Comparison of ENCODE assay signal across 1 cellular context in the genomic region with DNA sequence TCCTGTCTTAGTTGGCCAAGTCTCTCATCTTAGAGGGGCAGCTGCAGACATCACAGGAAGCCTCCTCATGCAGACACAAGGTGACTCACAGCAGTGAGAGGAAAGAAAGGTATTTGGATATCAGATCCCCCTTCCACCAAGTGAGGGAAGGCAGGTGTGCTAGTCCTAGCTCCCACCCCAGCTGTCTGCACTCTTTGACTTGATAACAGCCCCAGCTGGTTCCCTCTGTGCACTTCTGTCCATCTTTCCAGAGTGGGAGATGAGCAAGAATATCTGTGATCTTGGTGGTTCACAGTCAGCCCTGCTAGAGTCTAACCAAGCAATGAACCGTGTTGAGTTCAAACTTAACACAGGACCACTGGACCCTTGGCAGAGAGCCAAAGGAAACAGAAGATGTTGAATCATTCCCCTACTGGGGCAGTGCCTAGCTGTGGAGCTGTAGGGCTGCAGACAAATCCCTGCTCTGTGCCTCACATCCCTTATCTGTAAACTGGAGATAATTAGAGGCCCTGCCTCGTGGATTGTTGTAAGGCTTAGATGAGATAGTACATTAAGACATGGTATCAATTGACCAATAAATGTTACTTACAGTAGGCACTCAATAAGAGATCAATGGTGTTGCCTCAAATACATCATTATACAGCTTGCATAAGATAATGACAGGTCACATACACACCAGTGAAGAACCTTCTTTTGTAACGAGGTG.
TF ChIP-seq lines count a peak whose summit lies in the region.

No MANE protein-coding gene starts in this region.

TF ChIP-seq in HepG2, 621 proteins besides CTCF, POLR2A, EP300 and RAD21 (continued from another document and continues in another):
- TF ChIP-seq, protein P1, sequence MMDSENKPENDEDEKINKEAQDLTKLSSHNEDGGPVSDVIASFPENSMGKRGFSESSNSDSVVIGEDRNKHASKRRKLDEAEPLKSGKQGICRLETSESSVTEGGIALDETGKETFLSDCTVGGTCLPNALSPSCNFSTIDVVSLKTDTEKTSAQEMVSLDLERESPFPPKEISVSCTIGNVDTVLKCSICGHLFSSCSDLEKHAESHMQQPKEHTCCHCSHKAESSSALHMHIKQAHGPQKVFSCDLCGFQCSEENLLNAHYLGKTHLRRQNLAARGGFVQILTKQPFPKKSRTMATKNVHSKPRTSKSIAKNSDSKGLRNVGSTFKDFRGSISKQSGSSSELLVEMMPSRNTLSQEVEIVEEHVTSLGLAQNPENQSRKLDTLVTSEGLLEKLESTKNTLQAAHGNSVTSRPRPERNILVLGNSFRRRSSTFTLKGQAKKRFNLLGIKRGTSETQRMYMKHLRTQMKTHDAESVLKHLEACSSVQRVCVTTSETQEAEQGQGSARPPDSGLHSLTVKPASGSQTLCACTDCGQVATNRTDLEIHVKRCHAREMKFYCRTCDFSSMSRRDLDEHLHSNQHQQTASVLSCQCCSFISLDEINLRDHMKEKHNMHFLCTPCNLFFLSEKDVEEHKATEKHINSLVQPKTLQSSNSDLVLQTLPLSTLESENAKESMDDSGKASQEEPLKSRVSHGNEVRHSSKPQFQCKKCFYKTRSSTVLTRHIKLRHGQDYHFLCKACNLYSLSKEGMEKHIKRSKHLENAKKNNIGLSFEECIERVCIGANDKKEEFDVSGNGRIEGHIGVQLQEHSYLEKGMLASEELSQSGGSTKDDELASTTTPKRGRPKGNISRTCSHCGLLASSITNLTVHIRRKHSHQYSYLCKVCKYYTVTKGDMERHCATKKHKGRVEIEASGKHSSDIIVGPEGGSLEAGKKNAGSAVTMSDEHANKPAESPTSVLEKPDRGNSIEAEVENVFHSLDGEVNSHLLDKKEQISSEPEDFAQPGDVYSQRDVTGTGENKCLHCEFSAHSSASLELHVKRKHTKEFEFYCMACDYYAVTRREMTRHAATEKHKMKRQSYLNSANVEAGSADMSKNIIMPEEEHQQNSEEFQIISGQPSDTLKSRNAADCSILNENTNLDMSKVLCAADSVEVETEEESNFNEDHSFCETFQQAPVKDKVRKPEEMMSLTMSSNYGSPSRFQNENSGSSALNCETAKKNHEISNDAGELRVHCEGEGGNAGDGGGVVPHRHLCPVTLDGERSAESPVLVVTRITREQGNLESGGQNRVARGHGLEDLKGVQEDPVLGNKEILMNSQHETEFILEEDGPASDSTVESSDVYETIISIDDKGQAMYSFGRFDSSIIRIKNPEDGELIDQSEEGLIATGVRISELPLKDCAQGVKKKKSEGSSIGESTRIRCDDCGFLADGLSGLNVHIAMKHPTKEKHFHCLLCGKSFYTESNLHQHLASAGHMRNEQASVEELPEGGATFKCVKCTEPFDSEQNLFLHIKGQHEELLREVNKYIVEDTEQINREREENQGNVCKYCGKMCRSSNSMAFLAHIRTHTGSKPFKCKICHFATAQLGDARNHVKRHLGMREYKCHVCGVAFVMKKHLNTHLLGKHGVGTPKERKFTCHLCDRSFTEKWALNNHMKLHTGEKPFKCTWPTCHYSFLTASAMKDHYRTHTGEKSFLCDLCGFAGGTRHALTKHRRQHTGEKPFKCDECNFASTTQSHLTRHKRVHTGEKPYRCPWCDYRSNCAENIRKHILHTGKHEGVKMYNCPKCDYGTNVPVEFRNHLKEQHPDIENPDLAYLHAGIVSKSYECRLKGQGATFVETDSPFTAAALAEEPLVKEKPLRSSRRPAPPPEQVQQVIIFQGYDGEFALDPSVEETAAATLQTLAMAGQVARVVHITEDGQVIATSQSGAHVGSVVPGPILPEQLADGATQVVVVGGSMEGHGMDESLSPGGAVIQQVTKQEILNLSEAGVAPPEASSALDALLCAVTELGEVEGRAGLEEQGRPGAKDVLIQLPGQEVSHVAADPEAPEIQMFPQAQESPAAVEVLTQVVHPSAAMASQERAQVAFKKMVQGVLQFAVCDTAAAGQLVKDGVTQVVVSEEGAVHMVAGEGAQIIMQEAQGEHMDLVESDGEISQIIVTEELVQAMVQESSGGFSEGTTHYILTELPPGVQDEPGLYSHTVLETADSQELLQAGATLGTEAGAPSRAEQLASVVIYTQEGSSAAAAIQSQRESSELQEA (CRISPR knock-in tag; IDR thresholded peaks at IDR 0.05; ENCODE audit: not compliant biosample characterization), result no peak
- TF ChIP-seq STAG1 (CRISPR knock-in tag; IDR thresholded peaks at IDR 0.05) (peak; percentile 25; the same call in 1 of the 2 replicates), ZNF772 (CRISPR knock-in tag; IDR thresholded peaks at IDR 0.05) (peak; percentile 51; the same call in 1 of the 2 replicates), SMC3 (IDR thresholded peaks at IDR 0.05; ENCODE audit: low read length) (peak; percentile 28; the same call in 1 of the 2 replicates), ZNF274 (CRISPR knock-in tag; IDR thresholded peaks at IDR 0.05) (no peak), HOXA5 (CRISPR knock-in tag; IDR thresholded peaks at IDR 0.05) (no peak), ZNF720 (CRISPR knock-in tag; IDR thresholded peaks at IDR 0.05) (no peak), ZSCAN20 (CRISPR knock-in tag; IDR thresholded peaks at IDR 0.05; ENCODE audit: borderline replicate concordance) (0 out of 2 replicates have a peak, but pooled peaks have one; percentile 72), CBX5 (CRISPR knock-in tag; IDR thresholded peaks at IDR 0.05; ENCODE audit: borderline replicate concordance) (peak; percentile 26; the same call in 1 of the 2 replicates), ZNF350 (CRISPR knock-in tag; IDR thresholded peaks at IDR 0.05; ENCODE audit: borderline replicate concordance, low read depth) (0 out of 2 replicates have a peak, but pooled peaks have one; percentile 33), CREB1 (IDR thresholded peaks at IDR 0.05) (no peak), CREB1 (CRISPR knock-in tag; IDR thresholded peaks at IDR 0.05) (peak; percentile 43; the same call in 1 of the 2 replicates), ZNF556 (CRISPR knock-in tag; IDR thresholded peaks at IDR 0.05; ENCODE audit: borderline replicate concordance) (no peak; the same call in 1 of the 2 replicates), MAFG (CRISPR knock-in tag; IDR thresholded peaks at IDR 0.05) (no peak), THAP11 (CRISPR knock-in tag; IDR thresholded peaks at IDR 0.05) (0 out of 2 replicates have a peak, but pooled peaks have one; percentile 44), FOXC1 (CRISPR knock-in tag; IDR thresholded peaks at IDR 0.05; ENCODE audit: borderline replicate concordance) (peak; percentile 35; the same call in 1 of the 2 replicates), SALL1 (CRISPR knock-in tag; IDR thresholded peaks at IDR 0.05) (peak; percentile 89), CHD4 (IDR thresholded peaks at IDR 0.05; ENCODE audit: borderline replicate concordance, low read length) (peak; percentile 70; the same call in 1 of the 2 replicates), ZNF709 (CRISPR knock-in tag; IDR thresholded peaks at IDR 0.05) (0 out of 2 replicates have a peak, but pooled peaks have one; percentile 61), MYNN (CRISPR knock-in tag; IDR thresholded peaks at IDR 0.05; ENCODE audit: low read depth) (no peak), ZEB1 (IDR thresholded peaks at IDR 0.05; ENCODE audit: insufficient replicate concordance, low read depth) (no peak), FOXA1 (IDR thresholded peaks at IDR 0.05) (no peak), FOXA1 (CRISPR knock-in tag; IDR thresholded peaks at IDR 0.05) (peak; percentile 77), NR2F6 (IDR thresholded peaks at IDR 0.05) (0 out of 2 replicates have a peak, but pooled peaks have one; percentile 22), NR2F6 (CRISPR knock-in tag; IDR thresholded peaks at IDR 0.05) (no peak)
- TF ChIP-seq, protein P2, sequence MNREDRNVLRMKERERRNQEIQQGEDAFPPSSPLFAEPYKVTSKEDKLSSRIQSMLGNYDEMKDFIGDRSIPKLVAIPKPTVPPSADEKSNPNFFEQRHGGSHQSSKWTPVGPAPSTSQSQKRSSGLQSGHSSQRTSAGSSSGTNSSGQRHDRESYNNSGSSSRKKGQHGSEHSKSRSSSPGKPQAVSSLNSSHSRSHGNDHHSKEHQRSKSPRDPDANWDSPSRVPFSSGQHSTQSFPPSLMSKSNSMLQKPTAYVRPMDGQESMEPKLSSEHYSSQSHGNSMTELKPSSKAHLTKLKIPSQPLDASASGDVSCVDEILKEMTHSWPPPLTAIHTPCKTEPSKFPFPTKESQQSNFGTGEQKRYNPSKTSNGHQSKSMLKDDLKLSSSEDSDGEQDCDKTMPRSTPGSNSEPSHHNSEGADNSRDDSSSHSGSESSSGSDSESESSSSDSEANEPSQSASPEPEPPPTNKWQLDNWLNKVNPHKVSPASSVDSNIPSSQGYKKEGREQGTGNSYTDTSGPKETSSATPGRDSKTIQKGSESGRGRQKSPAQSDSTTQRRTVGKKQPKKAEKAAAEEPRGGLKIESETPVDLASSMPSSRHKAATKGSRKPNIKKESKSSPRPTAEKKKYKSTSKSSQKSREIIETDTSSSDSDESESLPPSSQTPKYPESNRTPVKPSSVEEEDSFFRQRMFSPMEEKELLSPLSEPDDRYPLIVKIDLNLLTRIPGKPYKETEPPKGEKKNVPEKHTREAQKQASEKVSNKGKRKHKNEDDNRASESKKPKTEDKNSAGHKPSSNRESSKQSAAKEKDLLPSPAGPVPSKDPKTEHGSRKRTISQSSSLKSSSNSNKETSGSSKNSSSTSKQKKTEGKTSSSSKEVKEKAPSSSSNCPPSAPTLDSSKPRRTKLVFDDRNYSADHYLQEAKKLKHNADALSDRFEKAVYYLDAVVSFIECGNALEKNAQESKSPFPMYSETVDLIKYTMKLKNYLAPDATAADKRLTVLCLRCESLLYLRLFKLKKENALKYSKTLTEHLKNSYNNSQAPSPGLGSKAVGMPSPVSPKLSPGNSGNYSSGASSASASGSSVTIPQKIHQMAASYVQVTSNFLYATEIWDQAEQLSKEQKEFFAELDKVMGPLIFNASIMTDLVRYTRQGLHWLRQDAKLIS (CRISPR knock-in tag; IDR thresholded peaks at IDR 0.05), result no peak
- TF ChIP-seq, protein P3, sequence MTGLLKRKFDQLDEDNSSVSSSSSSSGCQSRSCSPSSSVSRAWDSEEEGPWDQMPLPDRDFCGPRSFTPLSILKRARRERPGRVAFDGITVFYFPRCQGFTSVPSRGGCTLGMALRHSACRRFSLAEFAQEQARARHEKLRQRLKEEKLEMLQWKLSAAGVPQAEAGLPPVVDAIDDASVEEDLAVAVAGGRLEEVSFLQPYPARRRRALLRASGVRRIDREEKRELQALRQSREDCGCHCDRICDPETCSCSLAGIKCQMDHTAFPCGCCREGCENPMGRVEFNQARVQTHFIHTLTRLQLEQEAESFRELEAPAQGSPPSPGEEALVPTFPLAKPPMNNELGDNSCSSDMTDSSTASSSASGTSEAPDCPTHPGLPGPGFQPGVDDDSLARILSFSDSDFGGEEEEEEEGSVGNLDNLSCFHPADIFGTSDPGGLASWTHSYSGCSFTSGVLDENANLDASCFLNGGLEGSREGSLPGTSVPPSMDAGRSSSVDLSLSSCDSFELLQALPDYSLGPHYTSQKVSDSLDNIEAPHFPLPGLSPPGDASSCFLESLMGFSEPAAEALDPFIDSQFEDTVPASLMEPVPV (CRISPR knock-in tag; IDR thresholded peaks at IDR 0.05), result no peak
- TF ChIP-seq, protein P4, sequence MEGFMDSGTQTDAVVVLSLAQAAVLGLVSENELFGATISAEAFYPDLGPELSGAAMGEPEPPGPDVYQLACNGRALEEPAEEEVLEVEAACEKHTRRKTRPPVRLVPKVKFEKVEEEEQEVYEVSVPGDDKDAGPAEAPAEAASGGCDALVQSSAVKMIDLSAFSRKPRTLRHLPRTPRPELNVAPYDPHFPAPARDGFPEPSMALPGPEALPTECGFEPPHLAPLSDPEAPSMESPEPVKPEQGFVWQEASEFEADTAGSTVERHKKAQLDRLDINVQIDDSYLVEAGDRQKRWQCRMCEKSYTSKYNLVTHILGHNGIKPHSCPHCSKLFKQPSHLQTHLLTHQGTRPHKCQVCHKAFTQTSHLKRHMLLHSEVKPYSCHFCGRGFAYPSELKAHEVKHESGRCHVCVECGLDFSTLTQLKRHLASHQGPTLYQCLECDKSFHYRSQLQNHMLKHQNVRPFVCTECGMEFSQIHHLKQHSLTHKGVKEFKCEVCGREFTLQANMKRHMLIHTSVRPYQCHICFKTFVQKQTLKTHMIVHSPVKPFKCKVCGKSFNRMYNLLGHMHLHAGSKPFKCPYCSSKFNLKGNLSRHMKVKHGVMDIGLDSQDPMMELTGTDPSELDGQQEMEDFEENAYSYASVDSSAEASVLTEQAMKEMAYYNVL (CRISPR knock-in tag; IDR thresholded peaks at IDR 0.05; ENCODE audit: borderline replicate concordance), result 0 out of 2 replicates have a peak, but pooled peaks have one; percentile 30
- TF ChIP-seq, protein P5, sequence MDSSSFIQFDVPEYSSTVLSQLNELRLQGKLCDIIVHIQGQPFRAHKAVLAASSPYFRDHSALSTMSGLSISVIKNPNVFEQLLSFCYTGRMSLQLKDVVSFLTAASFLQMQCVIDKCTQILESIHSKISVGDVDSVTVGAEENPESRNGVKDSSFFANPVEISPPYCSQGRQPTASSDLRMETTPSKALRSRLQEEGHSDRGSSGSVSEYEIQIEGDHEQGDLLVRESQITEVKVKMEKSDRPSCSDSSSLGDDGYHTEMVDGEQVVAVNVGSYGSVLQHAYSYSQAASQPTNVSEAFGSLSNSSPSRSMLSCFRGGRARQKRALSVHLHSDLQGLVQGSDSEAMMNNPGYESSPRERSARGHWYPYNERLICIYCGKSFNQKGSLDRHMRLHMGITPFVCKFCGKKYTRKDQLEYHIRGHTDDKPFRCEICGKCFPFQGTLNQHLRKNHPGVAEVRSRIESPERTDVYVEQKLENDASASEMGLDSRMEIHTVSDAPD (CRISPR knock-in tag; IDR thresholded peaks at IDR 0.05), result 0 out of 2 replicates have a peak, but pooled peaks have one; percentile 31
- TF ChIP-seq, protein P6, sequence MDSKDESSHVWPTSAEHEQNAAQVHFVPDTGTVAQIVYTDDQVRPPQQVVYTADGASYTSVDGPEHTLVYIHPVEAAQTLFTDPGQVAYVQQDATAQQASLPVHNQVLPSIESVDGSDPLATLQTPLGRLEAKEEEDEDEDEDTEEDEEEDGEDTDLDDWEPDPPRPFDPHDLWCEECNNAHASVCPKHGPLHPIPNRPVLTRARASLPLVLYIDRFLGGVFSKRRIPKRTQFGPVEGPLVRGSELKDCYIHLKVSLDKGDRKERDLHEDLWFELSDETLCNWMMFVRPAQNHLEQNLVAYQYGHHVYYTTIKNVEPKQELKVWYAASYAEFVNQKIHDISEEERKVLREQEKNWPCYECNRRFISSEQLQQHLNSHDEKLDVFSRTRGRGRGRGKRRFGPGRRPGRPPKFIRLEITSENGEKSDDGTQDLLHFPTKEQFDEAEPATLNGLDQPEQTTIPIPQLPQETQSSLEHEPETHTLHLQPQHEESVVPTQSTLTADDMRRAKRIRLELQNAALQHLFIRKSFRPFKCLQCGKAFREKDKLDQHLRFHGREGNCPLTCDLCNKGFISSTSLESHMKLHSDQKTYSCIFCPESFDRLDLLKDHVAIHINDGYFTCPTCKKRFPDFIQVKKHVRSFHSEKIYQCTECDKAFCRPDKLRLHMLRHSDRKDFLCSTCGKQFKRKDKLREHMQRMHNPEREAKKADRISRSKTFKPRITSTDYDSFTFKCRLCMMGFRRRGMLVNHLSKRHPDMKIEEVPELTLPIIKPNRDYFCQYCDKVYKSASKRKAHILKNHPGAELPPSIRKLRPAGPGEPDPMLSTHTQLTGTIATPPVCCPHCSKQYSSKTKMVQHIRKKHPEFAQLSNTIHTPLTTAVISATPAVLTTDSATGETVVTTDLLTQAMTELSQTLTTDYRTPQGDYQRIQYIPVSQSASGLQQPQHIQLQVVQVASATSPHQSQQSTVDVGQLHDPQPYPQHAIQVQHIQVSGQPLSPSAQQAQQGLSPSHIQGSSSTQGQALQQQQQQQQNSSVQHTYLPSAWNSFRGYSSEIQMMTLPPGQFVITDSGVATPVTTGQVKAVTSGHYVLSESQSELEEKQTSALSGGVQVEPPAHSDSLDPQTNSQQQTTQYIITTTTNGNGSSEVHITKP (CRISPR knock-in tag; IDR thresholded peaks at IDR 0.05; ENCODE audit: low read depth), result 0 out of 2 replicates have a peak, but pooled peaks have one; percentile 16
